In the genomic region with DNA sequence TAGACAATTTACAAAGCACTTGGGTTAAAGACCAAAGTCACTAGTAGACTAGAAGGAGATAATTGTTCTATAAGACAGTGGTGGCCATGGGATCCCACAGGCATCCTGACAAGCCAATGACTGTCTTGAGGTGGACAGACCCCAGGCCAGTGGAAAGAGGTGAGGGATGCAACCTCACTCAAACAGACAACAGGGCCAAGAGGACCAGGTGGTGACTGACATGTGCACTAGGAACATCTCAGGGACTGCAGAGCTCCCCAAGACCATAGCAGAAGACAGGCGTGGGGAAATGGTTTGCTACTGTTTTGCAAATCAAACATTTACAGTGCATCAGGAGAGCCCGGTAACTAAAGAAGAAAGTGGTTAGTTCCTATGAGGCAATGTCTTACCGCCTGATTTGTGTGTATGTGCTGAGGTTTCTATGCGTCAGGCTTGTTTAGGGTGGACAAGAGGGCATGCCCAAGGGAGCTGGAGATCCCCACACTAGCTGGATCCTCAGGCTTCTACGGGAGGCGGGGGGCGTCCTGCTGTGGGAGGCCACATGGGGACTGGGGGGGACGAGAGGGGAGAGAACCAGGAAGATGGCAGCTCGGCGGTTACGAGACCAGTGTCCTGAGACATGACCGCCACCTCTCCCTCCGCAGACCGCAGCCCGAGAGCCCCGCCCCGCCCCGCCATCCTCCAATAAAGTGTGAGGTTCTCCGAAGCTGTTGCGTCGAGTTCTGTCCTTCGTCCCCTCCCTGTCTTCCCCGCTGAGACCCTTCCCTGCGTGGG, we compare ENCODE assay signal across 8 cellular contexts. TPM values are rescaled to one million over a fixed set of nuclear protein-coding genes. Genes with fewer than 3 reads are reported as not detected.
DNase-seq lines count a peak whose midpoint lies in the region; ATAC-seq and TF ChIP-seq lines count a peak whose summit lies in the region.

No MANE protein-coding gene starts in this region.

- H3K27me3 Mint-ChIP-seq in WTC11 (ENCODE audit: low read depth), result no peaks in the 10 kb centered on the region
- H3K27me3 Mint-ChIP-seq in stimulated activated memory B cell treated with anti-CD40 and anti-IgM and Interleukin-4, amounts not matched to agents 10 μg/mL and 1 μg/mL and 100 μg/mL, for 72 hours, result no peaks in the 10 kb centered on the region

- H4K8ac ChIP-seq in mesenchymal stem cell (ENCODE audit: low read length), result peak overlapping the region; percentile 92

- peak overlapping the region; percentile 84 to 94 for H3K18ac ChIP-seq in mesenchymal stem cell (ENCODE audit: low read depth in 1 of 2, low read length in 2 of 2)

- H3K27me3 ChIP-seq in dorsolateral prefrontal cortex (no peaks in the 10 kb centered on the region), mesenchymal stem cell (ENCODE audit: control insufficient read depth in 1 of 2, insufficient read depth in 1 of 2, low read length in 2 of 2) (no peaks in the 10 kb centered on the region)

- ATAC-seq in HG02678 (IDR thresholded peaks at IDR 0.05; ENCODE audit: unreplicated experiment) (peak; percentile 56), WTC11 (peak; percentile 59)
- peak; percentile 82 for ATAC-seq in stimulated activated memory B cell treated with anti-CD40 and anti-IgM and Interleukin-4, amounts not matched to agents 10 μg/mL and 1 μg/mL and 100 μg/mL, for 72 hours

- H3K4me3 Mint-ChIP-seq in WTC11, result peak overlapping the region; percentile 80
- H3K4me3 Mint-ChIP-seq in stimulated activated memory B cell treated with anti-CD40 and anti-IgM and Interleukin-4, amounts not matched to agents 10 μg/mL and 1 μg/mL and 100 μg/mL, for 72 hours, result peak overlapping the region; percentile 92

- peak overlapping the region; percentile 31 to 56 for H3K4ac ChIP-seq in mesenchymal stem cell (ENCODE audit: low read depth in 1 of 2, low read length in 2 of 2)

- peak overlapping the region; percentile 88 for H4K91ac ChIP-seq in mesenchymal stem cell (ENCODE audit: low read length)

- WGBS in mesenchymal stem cell, result 5% methylated on average over 23 of the region's 24 CpGs

- DNase-seq in SKM-1 treated with dmso at 0.1 percent for 144 hours (lab: John Stamatoyannopoulos, UW; ENCODE audit: unreplicated experiment), result peak; percentile 46
- DNase-seq in SKM-1 (lab: John Stamatoyannopoulos, UW; ENCODE audit: unreplicated experiment), result no peak
- peak; percentile 42 for DNase-seq in NCI-H1694 (lab: John Stamatoyannopoulos, UW)
- no peak for DNase-seq in WTC11 (ENCODE audit: low spot score)
- DNase-seq in dorsolateral prefrontal cortex, result peak in 9 of 10 donors; percentile 55 to 88 (median 79)
- peak; percentile 95 for DNase-seq in mesenchymal stem cell

- peak overlapping the region; percentile 69 for H2AK5ac ChIP-seq in mesenchymal stem cell (ENCODE audit: low read length, severe bottlenecking)

- peak overlapping the region; percentile 98 for H2BK15ac ChIP-seq in mesenchymal stem cell (ENCODE audit: low read depth, poor library complexity, severe bottlenecking)

- peak overlapping the region; percentile 63 to 100 (median 95) for H3K4me3 ChIP-seq in dorsolateral prefrontal cortex
- peak overlapping the region; percentile 79 to 95 for H3K4me3 ChIP-seq in mesenchymal stem cell (ENCODE audit: insufficient read depth in 1 of 2, low read depth in 1 of 2, low read length in 2 of 2)

- no peak overlapping the region for H2BK120ac ChIP-seq in mesenchymal stem cell (ENCODE audit: low read depth, low read length)

- H3K4me2 ChIP-seq in mesenchymal stem cell (ENCODE audit: low read length, poor library complexity, severe bottlenecking), result peak overlapping the region; percentile 94

- H3K9ac ChIP-seq in mesenchymal stem cell (ENCODE audit: low read length), result peak overlapping the region; percentile 91

- TF ChIP-seq CTCF in WTC11 (IDR thresholded peaks at IDR 0.05) (no peak), dorsolateral prefrontal cortex (IDR thresholded peaks at IDR 0.05 in 54 of 56, conservative IDR thresholded peaks at IDR 0.05 in 2 of 56; ENCODE audit: low read depth in 1 of 56, partially characterized antibody in 56 of 56) (no peak)

- no peak overlapping the region for H3K23ac ChIP-seq in mesenchymal stem cell (ENCODE audit: low read length in 2 of 2)

- CTCF ChIA-PET in WTC11 (lab: Charles Lee), result interaction anchor here (1.2 kb wide), 2 partner anchors 8 to 289 kb away, joined by 3 to 4 read pairs; no protein-coding TSS in a partner anchor

- H3K79me1 ChIP-seq in mesenchymal stem cell (replicated peaks; ENCODE audit: low read length, poor library complexity, severe bottlenecking), result peaks cover 11% of the 10 kb centered on the region

- H3K36me3 Mint-ChIP-seq in WTC11, result peaks cover 33% of the 10 kb centered on the region
- H3K36me3 Mint-ChIP-seq in stimulated activated memory B cell treated with anti-CD40 and anti-IgM and Interleukin-4, amounts not matched to agents 10 μg/mL and 1 μg/mL and 100 μg/mL, for 72 hours, result peaks cover 34% of the 10 kb centered on the region

- peak overlapping the region; percentile 66 for H2AFZ ChIP-seq in mesenchymal stem cell (ENCODE audit: low read depth, low read length)

- peak overlapping the region; percentile 68 for H2BK5ac ChIP-seq in mesenchymal stem cell (ENCODE audit: low read depth, low read length, poor library complexity, severe bottlenecking)

- H3K9me3 ChIP-seq in mesenchymal stem cell (ENCODE audit: control insufficient read depth, low read length), result no peaks in the 10 kb centered on the region

- H3K27ac Mint-ChIP-seq in WTC11, result peak overlapping the region; percentile 58
- H3K27ac Mint-ChIP-seq in stimulated activated memory B cell treated with anti-CD40 and anti-IgM and Interleukin-4, amounts not matched to agents 10 μg/mL and 1 μg/mL and 100 μg/mL, for 72 hours, result peak overlapping the region; percentile 85

- H3K27ac ChIP-seq in dorsolateral prefrontal cortex, result peak overlapping the region; percentile 69 to 98 (median 92)
- peak overlapping the region; percentile 54 for H3K27ac ChIP-seq in mesenchymal stem cell (ENCODE audit: low read length, poor library complexity, severe bottlenecking)

- H3K9me3 Mint-ChIP-seq in WTC11, result no peaks in the 10 kb centered on the region
- H3K9me3 Mint-ChIP-seq in stimulated activated memory B cell treated with anti-CD40 and anti-IgM and Interleukin-4, amounts not matched to agents 10 μg/mL and 1 μg/mL and 100 μg/mL, for 72 hours, result no peaks in the 10 kb centered on the region

- intact Hi-C loops in dorsolateral prefrontal cortex (cut with DNase I), result no loop called here

- peaks cover 26% of the 10 kb centered on the region for H3K4me1 Mint-ChIP-seq in WTC11
- peaks cover 24% of the 10 kb centered on the region for H3K4me1 Mint-ChIP-seq in stimulated activated memory B cell treated with anti-CD40 and anti-IgM and Interleukin-4, amounts not matched to agents 10 μg/mL and 1 μg/mL and 100 μg/mL, for 72 hours

- POLR2A ChIA-PET in WTC11 (lab: Charles Lee), result interaction anchor here (0.6 to 1.0 kb wide), 2 partner anchors 172 to 190 kb away, joined by 3 read pairs; a partner anchor contains a TSS

- H3K4me1 ChIP-seq in mesenchymal stem cell (ENCODE audit: control insufficient read depth, insufficient read depth, low read depth, low read length), result peaks cover 27% of the 10 kb centered on the region

- H3K14ac ChIP-seq in mesenchymal stem cell (ENCODE audit: low read length in 2 of 2), result peak overlapping the region in 1 of 2 experiments; percentile 82

- peak overlapping the region in 1 of 2 experiments; percentile 12 for H2BK12ac ChIP-seq in mesenchymal stem cell (ENCODE audit: low read length in 2 of 2)

- H3K36me3 ChIP-seq in mesenchymal stem cell (ENCODE audit: control insufficient read depth in 1 of 2, insufficient read depth in 2 of 2, low read depth in 1 of 2, low read length in 2 of 2), result peaks cover 40 to 49% of the 10 kb centered on the region in 2 experiments

TF ChIP-seq in WTC11, 78 proteins besides CTCF, POLR2A, EP300 and RAD21 (continues in another document):
- TF ChIP-seq, protein P1, sequence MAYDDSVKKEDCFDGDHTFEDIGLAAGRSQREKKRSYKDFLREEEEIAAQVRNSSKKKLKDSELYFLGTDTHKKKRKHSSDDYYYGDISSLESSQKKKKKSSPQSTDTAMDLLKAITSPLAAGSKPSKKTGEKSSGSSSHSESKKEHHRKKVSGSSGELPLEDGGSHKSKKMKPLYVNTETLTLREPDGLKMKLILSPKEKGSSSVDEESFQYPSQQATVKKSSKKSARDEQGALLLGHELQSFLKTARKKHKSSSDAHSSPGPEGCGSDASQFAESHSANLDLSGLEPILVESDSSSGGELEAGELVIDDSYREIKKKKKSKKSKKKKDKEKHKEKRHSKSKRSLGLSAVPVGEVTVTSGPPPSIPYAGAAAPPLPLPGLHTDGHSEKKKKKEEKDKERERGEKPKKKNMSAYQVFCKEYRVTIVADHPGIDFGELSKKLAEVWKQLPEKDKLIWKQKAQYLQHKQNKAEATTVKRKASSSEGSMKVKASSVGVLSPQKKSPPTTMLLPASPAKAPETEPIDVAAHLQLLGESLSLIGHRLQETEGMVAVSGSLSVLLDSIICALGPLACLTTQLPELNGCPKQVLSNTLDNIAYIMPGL (CRISPR knock-in tag; IDR thresholded peaks at IDR 0.05), result no peak
- no peak for TF ChIP-seq FOXJ3 (CRISPR knock-in tag; IDR thresholded peaks at IDR 0.05; ENCODE audit: borderline replicate concordance)
- no peak for TF ChIP-seq JUN (CRISPR knock-in tag; IDR thresholded peaks at IDR 0.05)
- TF ChIP-seq ATF1 (CRISPR knock-in tag; IDR thresholded peaks at IDR 0.05), result 0 out of 2 replicates have a peak, but pooled peaks have one; percentile 7

RNA-seq across cellular contexts. Expression of a gene that starts 0.6 kb away (rescaled TPM):
- 105 to 111 TPM (median 110 TPM) in 3 replicates for total RNA-seq in WTC11 (2021)
- 10 to 100 TPM; 31.6 to 66.0 (median 49.9) TPM for total RNA-seq in dorsolateral prefrontal cortex
- 22.3 TPM for polyA plus RNA-seq in mesenchymal stem cell (2013, experiment 1 of 2)
- 24.4 TPM for polyA plus RNA-seq in mesenchymal stem cell (2013, experiment 2 of 2)

RNA-seq across cellular contexts. Expression of a gene that starts 1.8 kb away (rescaled TPM):
- total RNA-seq in WTC11 (2021) (0.44 to 1.1 TPM (median 0.50 TPM) in 3 replicates), dorsolateral prefrontal cortex (1 to 10 TPM in 85 of 120 experiments, under 1 TPM in 15, not detected in 20; 0.54 to 6.0 (median 1.8) TPM)
- not detected for polyA plus RNA-seq in mesenchymal stem cell (2013, experiment 1 of 2)
- polyA plus RNA-seq in mesenchymal stem cell (2013, experiment 2 of 2), result not detected

RNA-seq across cellular contexts. Expression of a gene that starts 26.2 kb away (rescaled TPM):
- total RNA-seq in WTC11 (2021) (not detected in 3 replicates), dorsolateral prefrontal cortex (1 to 10 TPM in 7 of 120 experiments, not detected in 113; 1.1 to 2.0 (median 1.8) TPM)
- polyA plus RNA-seq in mesenchymal stem cell (2013, experiment 1 of 2), result not detected
- not detected for polyA plus RNA-seq in mesenchymal stem cell (2013, experiment 2 of 2)

RNA-seq across cellular contexts. Expression of a gene that starts 39.3 kb away (rescaled TPM):
- total RNA-seq in WTC11 (2021), result 0.32 to 0.50 TPM (median 0.34 TPM) in 3 replicates
- 1 to 10 TPM in 5 of 120 experiments, under 1 TPM in 5, not detected in 110; 0.80 to 1.4 (median 1.0) TPM for total RNA-seq in dorsolateral prefrontal cortex
- not detected for polyA plus RNA-seq in mesenchymal stem cell (2013, experiment 1 of 2)
- not detected for polyA plus RNA-seq in mesenchymal stem cell (2013, experiment 2 of 2)

Comparison
In these comparisons a context has a peak if more than half of its experiments do, and no peak if none do; other contexts are left out.
1. DNase-seq: peak in SKM-1 treated with dmso at 0.1 percent for 144 hours (single experiment), NCI-H1694 (single experiment), dorsolateral prefrontal cortex (9 of 10) and mesenchymal stem cell (single experiment); none in SKM-1 (single experiment) and WTC11 (single experiment).
2. Peak in every context shown above with its lines, with median percentiles within 50 percentile points of each other: ATAC-seq.